Comparison of ENCODE assay signal across 6 cellular contexts in genomic region chr19:15450528-15450890, GRCh38. TPM values are rescaled to one million over a fixed set of nuclear protein-coding genes. Genes with fewer than 3 reads are reported as not detected.
DNase-seq lines count a peak whose midpoint lies in the region; TF ChIP-seq lines count a peak whose summit lies in the region.

No MANE protein-coding gene starts in this region.

- no peak overlapping the region for H3K18ac ChIP-seq in neuronal stem cell (ENCODE audit: low read length)

- no peaks in the 10 kb centered on the region for H3K9me3 Mint-ChIP-seq in activated naive CD8-positive, alpha-beta T cell (ENCODE audit: low read depth)

- H3K23ac ChIP-seq in neuronal stem cell (ENCODE audit: low read depth, low read length, poor library complexity), result no peak overlapping the region

- no peak overlapping the region for H2BK12ac ChIP-seq in neuronal stem cell (ENCODE audit: low read length)

- peak overlapping the region; percentile 63 for H2AFZ ChIP-seq in GM23248
- peak overlapping the region; percentile 81 for H2AFZ ChIP-seq in neuronal stem cell (ENCODE audit: low read length)

- no peak overlapping the region for H2BK120ac ChIP-seq in neuronal stem cell (ENCODE audit: low read depth, low read length)

- in situ Hi-C loops in GM23248 (cut with MboI), result no loop called here

- WGBS in GM23248 (ENCODE audit: low coverage in 1 of 2, low lambda C conversion rate in 2 of 2, missing lambda C conversion rate in 2 of 2), 2 experiments, result 65 to 67% methylated on average over 1 of the region's 1 CpG
- no CpG with 5 or more reads among the region's 1 CpG for WGBS in neuronal stem cell (ENCODE audit: extremely low coverage in 2 of 2, insufficient read length in 2 of 2, insufficient replicate concordance in 1 of 2), 2 donors
- WGBS in testis, 2 donors, result 65 to 88% methylated on average over 1 of the region's 1 CpG

- H3F3A ChIP-seq in GM23248 (ENCODE audit: insufficient read depth), result peaks cover 22% of the 10 kb centered on the region; the same call in 1 of the 2 replicates

- H2BK5ac ChIP-seq in neuronal stem cell (ENCODE audit: low read length), result no peak overlapping the region

- H3K27ac ChIP-seq in GM23248 (no peak overlapping the region), neuronal stem cell (replicated peaks; ENCODE audit: low read length) (no peak overlapping the region), testis (peak overlapping the region in 1 of 2 donors; percentile 61)

- H2AK5ac ChIP-seq in neuronal stem cell (ENCODE audit: low read depth, low read length), result no peak overlapping the region

- H3K9me3 ChIP-seq in GM23248 (ENCODE audit: low read depth), result no peaks in the 10 kb centered on the region
- no peaks in the 10 kb centered on the region for H3K9me3 ChIP-seq in neuronal stem cell (replicated peaks in 1 of 2; ENCODE audit: control insufficient read depth in 2 of 2, insufficient read depth in 1 of 2, low read depth in 1 of 2, low read length in 2 of 2)
- no peaks in the 10 kb centered on the region for H3K9me3 ChIP-seq in testis

- no peak overlapping the region for H2BK15ac ChIP-seq in neuronal stem cell (ENCODE audit: low read length)

- no peaks in the 10 kb centered on the region for H3K27me3 Mint-ChIP-seq in activated naive CD8-positive, alpha-beta T cell

- H3K4me1 ChIP-seq in GM23248 (ENCODE audit: insufficient read depth), result no peaks in the 10 kb centered on the region; the same call in 1 of the 2 replicates
- peaks cover 11 to 12% of the 10 kb centered on the region in 2 donors for H3K4me1 ChIP-seq in neuronal stem cell (ENCODE audit: control insufficient read depth in 2 of 2, insufficient read depth in 1 of 2, low read depth in 1 of 2, low read length in 2 of 2)
- H3K4me1 ChIP-seq in testis, result peaks cover 15% of the 10 kb centered on the region

- H4K20me1 ChIP-seq in GM23248 (ENCODE audit: insufficient read depth), result no peaks in the 10 kb centered on the region

- H3K27ac Mint-ChIP-seq in activated naive CD8-positive, alpha-beta T cell, result peak overlapping the region; percentile 90

- H3K4me3 Mint-ChIP-seq in activated naive CD8-positive, alpha-beta T cell, result peak overlapping the region; percentile 87

- H3K36me3 ChIP-seq in GM23248 (ENCODE audit: low read depth) (no peaks in the 10 kb centered on the region), neuronal stem cell (replicated peaks in 1 of 2; ENCODE audit: control insufficient read depth in 2 of 2, insufficient read depth in 2 of 2, low read length in 2 of 2) (peaks cover 0 to 4% of the 10 kb centered on the region in 2 donors), testis (ENCODE audit: low read depth, missing control alignments) (no peaks in the 10 kb centered on the region)

- H3K4ac ChIP-seq in neuronal stem cell (ENCODE audit: low read length), result no peak overlapping the region

- H3K4me3 ChIP-seq in GM23248 (no peak overlapping the region), neuronal stem cell (ENCODE audit: low read length in 2 of 2) (peak overlapping the region; percentile 47 to 75), testis (no peak overlapping the region)

- peaks cover 36% of the 10 kb centered on the region for H3K4me1 Mint-ChIP-seq in activated naive CD8-positive, alpha-beta T cell (ENCODE audit: low read depth)

- H4K91ac ChIP-seq in neuronal stem cell (ENCODE audit: low read depth, low read length, poor library complexity), result no peak overlapping the region

- H3K9me2 ChIP-seq in GM23248 (ENCODE audit: insufficient read depth), result no peaks in the 10 kb centered on the region

- no peaks in the 10 kb centered on the region for H3K27me3 ChIP-seq in GM23248 (replicated peaks; ENCODE audit: insufficient read depth)
- H3K27me3 ChIP-seq in neuronal stem cell (ENCODE audit: control insufficient read depth in 3 of 3, insufficient read depth in 3 of 3, low read depth in 1 of 3, low read length in 3 of 3), result peaks cover 0 to 30% (median 29%) of the 10 kb centered on the region in 3 experiments
- no peaks in the 10 kb centered on the region for H3K27me3 ChIP-seq in testis

- no peak overlapping the region for H3K14ac ChIP-seq in neuronal stem cell (ENCODE audit: low read length)

- no peak overlapping the region for H4K8ac ChIP-seq in neuronal stem cell (ENCODE audit: low read depth, low read length)

- H3K4me2 ChIP-seq in GM23248 (ENCODE audit: unreplicated experiment) (no peak overlapping the region), neuronal stem cell (ENCODE audit: insufficient read depth, low read length, poor library complexity, severe bottlenecking) (no peak overlapping the region)

- H3K79me1 ChIP-seq in neuronal stem cell (ENCODE audit: low read depth, low read length), result no peaks in the 10 kb centered on the region

- no peak for TF ChIP-seq CTCF in testis (IDR thresholded peaks at IDR 0.05)

- no peaks in the 10 kb centered on the region for H3K36me3 Mint-ChIP-seq in activated naive CD8-positive, alpha-beta T cell

- DNase-seq in GM23248 (no peak), neuronal stem cell (ENCODE audit: low spot score) (no peak), NCI-H345 treated with DMSO at 0.1 percent for 48 hours (lab: John Stamatoyannopoulos, UW; ENCODE audit: unreplicated experiment) (no peak), testis (no peak), NCI-H524 treated with DMSO at 0.1 percent for 48 hours (lab: John Stamatoyannopoulos, UW) (no peak)

- H3K9ac ChIP-seq in GM23248 (no peak overlapping the region), neuronal stem cell (ENCODE audit: low read depth, low read length, poor library complexity) (no peak overlapping the region)

- H3K79me2 ChIP-seq in GM23248 (ENCODE audit: insufficient read depth), result no peaks in the 10 kb centered on the region

- intact Hi-C loops in testis (cut with DNase I; ENCODE audit: low total_unique reads), result no loop called here

- TF ChIP-seq POLR2A in testis (IDR thresholded peaks at IDR 0.05), result no peak

RNA-seq across cellular contexts. Expression of gene WIZ, which starts 0.8 kb away (rescaled TPM):
- 18.8 and 22.0 TPM in 2 replicates for total RNA-seq in GM23248 (2014; rRNA removed; shearing (Covaris generic))
- 6.1 and 6.9 TPM in 2 replicates for polyA plus RNA-seq in GM23248 (2016; fragmentation: Nextera tagmentation; extraction: Ambion mirVana)
- polyA plus RNA-seq in neuronal stem cell (2013, experiment 1 of 2), result 35.1 TPM
- 35.0 TPM for polyA plus RNA-seq in neuronal stem cell (2013, experiment 2 of 2)
- total RNA-seq in testis, result 100 to 1,000 TPM; 109 to 118 TPM
- 66.2 TPM for polyA plus RNA-seq in testis (ENCODE audit: insufficient read depth, low read depth, low replicate concordance)

RNA-seq across cellular contexts. Expression of gene RASAL3, which starts 13.8 kb away (rescaled TPM):
- not detected in 2 replicates for total RNA-seq in GM23248 (2014; rRNA removed; shearing (Covaris generic))
- polyA plus RNA-seq in GM23248 (2016; fragmentation: Nextera tagmentation; extraction: Ambion mirVana) (not detected in 2 replicates), testis (ENCODE audit: insufficient read depth, low read depth, low replicate concordance) (2.0 TPM)
- polyA plus RNA-seq in neuronal stem cell (2013, experiment 1 of 2), result 0.04 TPM
- 0.06 TPM for polyA plus RNA-seq in neuronal stem cell (2013, experiment 2 of 2)
- total RNA-seq in testis, result 1 to 10 TPM; 1.4 to 2.7 TPM

RNA-seq across cellular contexts. Expression of gene PGLYRP2, which starts 28.8 kb away (rescaled TPM):
- not detected in 2 replicates for total RNA-seq in GM23248 (2014; rRNA removed; shearing (Covaris generic))
- polyA plus RNA-seq in GM23248 (2016; fragmentation: Nextera tagmentation; extraction: Ambion mirVana) (not detected in 2 replicates), testis (ENCODE audit: insufficient read depth, low read depth, low replicate concordance) (27.8 TPM)
- polyA plus RNA-seq in neuronal stem cell (2013, experiment 1 of 2), result not detected
- polyA plus RNA-seq in neuronal stem cell (2013, experiment 2 of 2), result not detected
- 10 to 100 TPM; 43.7 to 44.4 TPM for total RNA-seq in testis

RNA-seq across cellular contexts. Expression of gene AKAP8L, which starts 31.7 kb away (rescaled TPM):
- total RNA-seq in GM23248 (2014; rRNA removed; shearing (Covaris generic)), result 37.4 and 38.3 TPM in 2 replicates
- polyA plus RNA-seq in GM23248 (2016; fragmentation: Nextera tagmentation; extraction: Ambion mirVana), result 21.5 and 21.9 TPM in 2 replicates
- polyA plus RNA-seq in neuronal stem cell (2013, experiment 1 of 2), result 180 TPM
- 175 TPM for polyA plus RNA-seq in neuronal stem cell (2013, experiment 2 of 2)
- 100 to 1,000 TPM; 334 to 399 TPM for total RNA-seq in testis
- polyA plus RNA-seq in testis (ENCODE audit: insufficient read depth, low read depth, low replicate concordance), result 131 TPM

RNA-seq across cellular contexts. Expression of gene CYP4F22, which starts 57.8 kb away (rescaled TPM):
- not detected in 2 replicates for total RNA-seq in GM23248 (2014; rRNA removed; shearing (Covaris generic))
- polyA plus RNA-seq in GM23248 (2016; fragmentation: Nextera tagmentation; extraction: Ambion mirVana), result not detected in 2 replicates
- polyA plus RNA-seq in neuronal stem cell (2013, experiment 1 of 2), result 0.26 TPM
- polyA plus RNA-seq in neuronal stem cell (2013, experiment 2 of 2), result 0.19 TPM
- 1 to 10 TPM; 2.1 to 5.8 TPM for total RNA-seq in testis
- 2.5 TPM for polyA plus RNA-seq in testis (ENCODE audit: insufficient read depth, low read depth, low replicate concordance)

Comparison
In these comparisons a context has a peak if more than half of its experiments do, and no peak if none do; other contexts are left out.
1. H3K4me3 ChIP-seq: peak in neuronal stem cell (2 of 2); none in GM23248 (single experiment) and testis (0 of 2).
2. RNA of gene PGLYRP2, which starts 28.8 kb away (total RNA-seq): 43.7 to 44.4 TPM in testis; not detected in GM23248; every median in the first group is over 10 times any median in the second.